8 cellular contexts compared by ENCODE assay signal in the genomic region with DNA sequence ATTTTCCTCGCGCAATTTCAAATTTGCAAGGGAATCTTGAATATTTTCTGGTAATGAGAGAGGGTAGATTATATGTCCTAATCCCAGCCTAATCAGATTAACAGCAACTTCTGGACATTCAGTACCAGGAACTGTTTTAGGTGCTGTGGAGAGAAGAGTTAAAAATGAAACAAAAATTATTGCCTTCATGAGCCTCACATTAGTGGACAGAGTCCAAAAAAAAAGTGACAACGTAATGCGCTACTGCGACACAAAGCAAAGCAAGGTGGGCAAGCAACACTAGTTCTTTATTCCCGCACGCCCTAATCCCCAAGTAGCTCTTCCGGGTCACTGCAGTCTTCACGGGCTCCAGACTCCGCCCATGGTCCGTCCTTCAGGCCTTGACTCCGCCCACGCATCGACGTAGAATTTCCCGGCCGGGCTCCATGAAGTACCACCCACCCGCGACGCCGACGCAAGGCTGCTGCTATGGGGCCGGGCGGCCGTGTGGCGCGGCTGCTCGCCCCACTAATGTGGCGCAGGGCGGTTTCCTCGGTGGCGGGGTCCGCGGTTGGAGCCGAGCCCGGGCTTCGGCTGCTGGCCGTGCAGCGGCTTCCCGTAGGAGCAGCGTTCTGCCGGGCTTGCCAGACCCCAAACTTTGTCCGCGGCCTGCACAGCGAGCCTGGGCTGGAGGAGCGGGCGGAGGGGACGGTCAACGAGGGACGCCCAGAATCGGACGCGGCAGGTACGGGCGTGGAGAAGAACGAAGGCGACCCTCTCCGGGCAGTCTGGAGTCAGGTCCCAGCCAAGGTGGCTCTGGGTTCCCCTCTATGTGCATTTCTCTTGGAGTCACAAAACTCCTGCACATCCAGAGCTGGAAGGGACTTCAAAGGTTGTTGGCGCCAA. TPM values are rescaled to one million over a fixed set of nuclear protein-coding genes. Genes with fewer than 3 reads are reported as not detected.
DNase-seq lines count a peak whose midpoint lies in the region; ATAC-seq and TF ChIP-seq lines count a peak whose summit lies in the region.

Gene MALSU1 (plus strand): TSS at position 455 of the 885 bp plus-strand sequence. CDS start 14 bp downstream, at position 469.

- peak within 1 kb of the TSS; percentile 98 for H3K4me3 ChIP-seq in AG10803 (ENCODE audit: low read length)

- TF ChIP-seq CTCF in AG10803 (conservative IDR thresholded peaks at IDR 0.05; ENCODE audit: low read length), result no peak

- DNase-seq in AG10803 (ENCODE audit: low read depth) (peak; percentile 95), NCI-H460 (ENCODE audit: extremely low read depth, low read depth) (peak; percentile 97), cerebellar nuclear complex (lab: John Stamatoyannopoulos, UW) (peak; percentile 14 to 81), islet precursor cell (peak; percentile 97)
- DNase-seq in activated CD4-positive, CD25-positive, alpha-beta regulatory T cell treated with anti-CD3 and anti-CD28 coated beads, Interleukin-2, amount 50 U/mL, for 72 hours, result peak; percentile 96
- peak; percentile 96 to 97 (median 96) for DNase-seq in stimulated activated CD4-positive, alpha-beta T cell treated with anti-CD3 and anti-CD28 coated beads, Interleukin-12 subunit alpha, Interleukin-12 subunit beta, amount 100 ng/mL, for 48 hours (ENCODE audit: low read depth in 2 of 3, low spot score in 1 of 3)

- ATAC-seq in GM19043 (IDR thresholded peaks at IDR 0.05; ENCODE audit: low read depth, unreplicated experiment) (peak; percentile 99), HG03378 (IDR thresholded peaks at IDR 0.05; ENCODE audit: unreplicated experiment) (peak; percentile 96)

RNA-seq across cellular contexts. Expression of gene MALSU1, which starts in this region (rescaled TPM):
- total RNA-seq in NCI-H460 (2014; rRNA removed; shearing (Covaris generic)), result 100 and 108 TPM in 2 replicates
- polyA plus RNA-seq in NCI-H460 (2014; cell fraction: nucleus; rRNA removed), result 146 and 197 TPM in 2 replicates

Comparison
In these comparisons a context has a peak if more than half of its experiments do, and no peak if none do; other contexts are left out.
1. Peak in every context shown above with its lines: DNase-seq, ATAC-seq and H3K4me3 ChIP-seq.